Comparison of ENCODE assay signal across 1 cellular context in the genomic region with DNA sequence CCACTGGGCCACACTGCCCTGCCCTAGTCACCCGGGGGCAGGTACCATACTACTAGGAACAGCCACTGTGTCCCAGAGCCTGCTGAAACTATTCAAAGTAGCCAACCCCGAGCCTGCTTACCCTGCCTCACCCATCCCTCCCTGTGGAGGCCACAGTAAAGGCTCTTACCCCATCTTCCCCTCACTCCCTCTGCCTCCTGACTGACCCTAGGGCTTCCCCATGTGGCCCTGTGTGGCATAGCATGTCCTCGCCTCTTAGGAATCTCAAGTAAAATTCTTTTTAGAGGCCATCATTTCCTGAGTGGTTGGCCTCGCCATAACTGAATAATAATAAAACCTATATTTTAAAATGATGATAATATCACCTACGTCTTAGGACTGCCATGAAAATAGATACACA.
TF ChIP-seq lines count a peak whose summit lies in the region.

No MANE protein-coding gene starts in this region.

TF ChIP-seq in WTC11, 78 proteins besides CTCF, POLR2A, EP300 and RAD21 (continued from another document):
- TF ChIP-seq ZNF425 (CRISPR knock-in tag; conservative IDR thresholded peaks at IDR 0.05) (no peak), TP53 (CRISPR knock-in tag; IDR thresholded peaks at IDR 0.05) (no peak), ZNF416 (CRISPR knock-in tag; IDR thresholded peaks at IDR 0.05) (no peak), IRF2 (CRISPR knock-in tag; IDR thresholded peaks at IDR 0.05; ENCODE audit: borderline replicate concordance, low read depth) (no peak), FOXP1 (CRISPR knock-in tag; IDR thresholded peaks at IDR 0.05; ENCODE audit: borderline replicate concordance) (no peak), TEAD1 (CRISPR knock-in tag; IDR thresholded peaks at IDR 0.05) (no peak), ZNF263 (CRISPR knock-in tag; IDR thresholded peaks at IDR 0.05; ENCODE audit: low read depth) (no peak), TEAD4 (CRISPR knock-in tag; IDR thresholded peaks at IDR 0.05) (no peak), PRDM15 (CRISPR knock-in tag; IDR thresholded peaks at IDR 0.05) (no peak)
TF ChIP-seq in WTC11: peak in this region for 0.
